Comparison of ENCODE assay signal across 8 cellular contexts in genomic region chr19:4474504-4475136, GRCh38. TPM values are rescaled to one million over a fixed set of nuclear protein-coding genes. Genes with fewer than 3 reads are reported as not detected.
A peak's percentile ranks its signal among the peaks of the same experiment; 100 is the strongest.
DNase-seq lines count a peak whose midpoint lies in the region; ATAC-seq and TF ChIP-seq lines count a peak whose summit lies in the region.

No MANE protein-coding gene starts in this region.

- POLR2A ChIA-PET in MCF 10A (lab: Yijun Ruan, JAX), result interaction anchor here (0.7 to 7.6 kb wide), 3 partner anchors 8 to 24 kb away, joined by 3 to 67 read pairs (median 4); partner anchors contain the start of gene UBXN6

- no peak for TF ChIP-seq POLR2A in vagina (IDR thresholded peaks at IDR 0.05)

- intact Hi-C loops in MCF 10A (cut with micrococcal nuclease), result no loop called here
- intact Hi-C loops in vagina (cut with DNase I), result no loop called here

- H3K27me3 ChIP-seq in vagina, result no peaks in the 10 kb centered on the region

- no peak for ATAC-seq in GM18498 (IDR thresholded peaks at IDR 0.05; ENCODE audit: unreplicated experiment)

- CTCF ChIA-PET in MCF 10A (lab: Yijun Ruan, JAX), result interaction anchor here (0.6 to 1.4 kb wide), 3 partner anchors 51 to 162 kb away, joined by 3 to 5 read pairs (median 3); no protein-coding TSS in a partner anchor

- no TSS peak for BruUV-seq in MCF 10A (replicated peaks; lab: Mats Ljungman, UMichigan)

- peaks cover 31% of the 10 kb centered on the region for H3K4me1 ChIP-seq in vagina

- TF ChIP-seq CTCF in GM12864 (IDR thresholded peaks at IDR 0.05; ENCODE audit: low read depth, low read length, missing control alignments) (no peak), MCF 10A (IDR thresholded peaks at IDR 0.05; ENCODE audit: unreplicated experiment) (no peak), vagina (IDR thresholded peaks at IDR 0.05) (no peak)

- peak overlapping the region; percentile 88 for H3K4me3 ChIP-seq in GM12864 (ENCODE audit: low read depth, low read length)
- peak overlapping the region; percentile 91 to 99 for H3K4me3 ChIP-seq in vagina

- no peaks in the 10 kb centered on the region for H3K9me3 Mint-ChIP-seq in MCF 10A (ENCODE audit: unreplicated experiment)

- peak overlapping the region; percentile 52 for H3K27ac Mint-ChIP-seq in MCF 10A (ENCODE audit: low read depth, unreplicated experiment)

- peaks cover 0 to 17% of the 10 kb centered on the region in 2 donors for H3K36me3 ChIP-seq in vagina

- peak; percentile 27 for DNase-seq in A172 (ENCODE audit: low spot score)
- no peak for DNase-seq in GM12864 (ENCODE audit: low read depth)
- peak; percentile 7 for DNase-seq in NCI-H526 treated with DMSO at 0.1 percent for 48 hours (lab: John Stamatoyannopoulos, UW)
- no peak for DNase-seq in MCF 10A (ENCODE audit: unreplicated experiment)
- peak; percentile 46 for DNase-seq in kidney tubule cell (ENCODE audit: low spot score)
- DNase-seq in vagina (ENCODE audit: extremely low spot score in 2 of 2), result no peak
- no peak for DNase-seq in activated effector memory CD4-positive, alpha-beta T cell treated with anti-CD3 and anti-CD28 coated beads, Interleukin-2, amount 50 U/mL, for 16 hours

- H3K4me3 Mint-ChIP-seq in MCF 10A (ENCODE audit: unreplicated experiment), result no peak overlapping the region

- H3K36me3 Mint-ChIP-seq in MCF 10A (ENCODE audit: insufficient read depth, unreplicated experiment), result peaks cover 36% of the 10 kb centered on the region

- H3K27ac ChIP-seq in vagina, result no peak overlapping the region

- H3K4me1 Mint-ChIP-seq in MCF 10A (ENCODE audit: insufficient read depth, unreplicated experiment), result peaks cover 20% of the 10 kb centered on the region

- H3K27me3 Mint-ChIP-seq in MCF 10A (ENCODE audit: insufficient read depth, unreplicated experiment), result no peaks in the 10 kb centered on the region

- no peaks in the 10 kb centered on the region for H3K9me3 ChIP-seq in vagina

RNA-seq across cellular contexts. Expression of gene HDGFL2, which starts 2.5 kb away (rescaled TPM):
- 53.9 and 88.2 TPM in 2 replicates for total RNA-seq in A172 (2014; rRNA removed; shearing (Covaris generic))
- total RNA-seq in MCF 10A (2022) (46.3 and 53.8 TPM in 2 replicates), vagina (33.1 TPM)

RNA-seq across cellular contexts. Expression of gene UBXN6, which starts 17.0 kb away (rescaled TPM):
- 87.4 and 97.0 TPM in 2 replicates for total RNA-seq in A172 (2014; rRNA removed; shearing (Covaris generic))
- 94.8 and 110 TPM in 2 replicates for total RNA-seq in MCF 10A (2022)
- 147 TPM for total RNA-seq in vagina

RNA-seq across cellular contexts. Expression of gene PLIN4, which starts 43.7 kb away (rescaled TPM):
- 0.17 TPM in 2 replicates for total RNA-seq in A172 (2014; rRNA removed; shearing (Covaris generic))
- total RNA-seq in MCF 10A (2022), result 1.4 and 1.8 TPM in 2 replicates
- 69.5 TPM for total RNA-seq in vagina

Comparison
In these comparisons a context has a peak if more than half of its experiments do, and no peak if none do; other contexts are left out.
1. DNase-seq: peak in A172 (single experiment), NCI-H526 treated with DMSO at 0.1 percent for 48 hours (single experiment) and kidney tubule cell (single experiment); none in GM12864 (single experiment), MCF 10A (single experiment), vagina (0 of 2) and activated effector memory CD4-positive, alpha-beta T cell treated with anti-CD3 and anti-CD28 coated beads, Interleukin-2, amount 50 U/mL, for 16 hours (single experiment).
2. RNA of gene PLIN4, which starts 43.7 kb away (total RNA-seq): 69.5 TPM in vagina (single experiment); 1.4 to 1.8 TPM in MCF 10A and 0.17 TPM in A172; every median in the first group is over 10 times any median in the second.